Comparison of ENCODE assay signal across 1 cellular context in the genomic region with DNA sequence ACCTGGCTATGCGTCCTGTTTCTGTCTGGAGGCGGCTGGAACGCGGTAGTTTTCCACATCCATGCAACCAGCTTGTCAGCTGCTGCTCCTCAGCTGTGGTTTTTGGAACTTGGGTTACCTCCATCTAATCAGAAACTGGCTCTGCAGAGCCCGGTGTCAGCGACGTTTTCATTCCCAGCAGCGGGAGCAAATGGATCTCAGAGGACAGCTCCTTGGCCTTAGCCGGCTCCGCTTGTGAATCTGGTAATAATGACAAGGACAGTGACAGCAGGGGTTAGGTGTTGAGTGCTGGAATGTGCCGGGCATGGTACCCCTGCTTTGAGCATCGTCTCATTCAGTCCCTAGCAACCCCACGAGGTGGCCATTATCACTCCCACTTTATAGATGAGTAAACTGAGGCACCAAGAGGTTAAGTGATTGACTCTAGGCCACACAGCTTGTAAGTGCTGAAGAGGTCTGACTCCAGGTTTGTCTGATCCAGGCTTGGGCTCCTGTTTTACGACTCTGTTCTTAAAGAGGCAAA.
TF ChIP-seq lines count a peak whose summit lies in the region.

No MANE protein-coding gene starts in this region.

TF ChIP-seq in SK-N-SH treated with all-trans-retinoic acid at 6 μM for 48 hours, 23 proteins besides CTCF, POLR2A, EP300 and RAD21 (continued from another document):
- TF ChIP-seq ZFP3 (CRISPR knock-in tag; IDR thresholded peaks at IDR 0.05) (no peak), SNAI2 (CRISPR knock-in tag; IDR thresholded peaks at IDR 0.05) (no peak), OSR1 (CRISPR knock-in tag; IDR thresholded peaks at IDR 0.05) (no peak)
TF ChIP-seq in SK-N-SH treated with all-trans-retinoic acid at 6 μM for 48 hours: peak in this region for 0.
